17 cellular contexts compared by ENCODE assay signal in the genomic region with DNA sequence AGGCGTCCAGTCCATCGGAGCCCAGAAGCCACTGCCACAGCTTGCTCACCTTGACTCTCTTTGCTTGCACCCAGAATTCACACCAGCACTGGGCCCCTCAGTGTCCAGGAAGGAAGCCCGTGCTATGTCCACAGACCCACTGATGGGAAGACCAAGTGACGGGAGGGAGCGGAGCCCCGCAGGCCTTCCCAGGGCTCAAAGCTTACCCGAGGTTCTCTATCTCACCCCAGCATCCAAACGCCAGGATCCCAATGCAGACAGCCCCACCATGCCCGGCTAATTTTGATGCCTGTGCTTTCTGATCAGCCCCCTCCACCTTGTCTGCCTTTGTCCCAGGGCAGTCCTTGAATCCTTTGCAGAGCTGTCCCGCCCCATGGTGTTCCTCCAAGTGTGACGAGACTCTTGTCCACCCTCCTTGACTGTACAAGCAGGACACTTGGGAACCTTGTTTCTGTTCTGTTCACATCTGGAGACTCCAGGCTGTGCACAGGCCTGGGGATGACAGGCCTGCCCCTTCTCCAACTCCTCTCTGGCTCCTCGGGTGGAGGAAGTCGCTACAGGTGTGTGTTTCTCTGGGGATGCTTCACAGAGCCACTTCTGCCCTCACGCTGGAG. TPM values are rescaled to one million over a fixed set of nuclear protein-coding genes. Genes with fewer than 3 reads are reported as not detected.
DNase-seq lines count a peak whose midpoint lies in the region; ATAC-seq and TF ChIP-seq lines count a peak whose summit lies in the region.
"Had no signal": no experiment of that assay in that cellular context is flagged by ENCODE, and none has a peak within 500 bp of the region (broad histone marks: within the 10 kb centered on the region; RNA-seq: fewer than 3 reads in every experiment).

No MANE protein-coding gene starts in this region.

- H3K27ac ChIP-seq in BLaER1 (no peak overlapping the region), sigmoid colon (no peak overlapping the region), upper lobe of left lung (no peak overlapping the region)
- no peak overlapping the region for H3K27ac ChIP-seq in BLaER1 treated with 17β-estradiol and CSF1 and Interleukin-3, amounts not matched to agents 10 nM and 100 nM
- H3K27ac ChIP-seq: A549 had no signal

- H3K36me3 ChIP-seq in BLaER1 (no peaks in the 10 kb centered on the region), sigmoid colon (no peaks in the 10 kb centered on the region), upper lobe of left lung (no peaks in the 10 kb centered on the region)
- no peaks in the 10 kb centered on the region for H3K36me3 ChIP-seq in BLaER1 treated with 17β-estradiol and CSF1 and Interleukin-3, amounts not matched to agents 10 nM and 100 nM
- H3K36me3 ChIP-seq: BE2C, HAP-1 had no signal

- peaks cover 44% of the 10 kb centered on the region for H3K4me1 ChIP-seq in BLaER1
- H3K4me1 ChIP-seq in BLaER1 treated with 17β-estradiol and CSF1 and Interleukin-3, amounts not matched to agents 10 nM and 100 nM: peaks cover 14 to 41% (median 36%) of the 10 kb centered on the region in 10 experiments
- no peaks in the 10 kb centered on the region for H3K4me1 ChIP-seq in sigmoid colon
- no peaks in the 10 kb centered on the region for H3K4me1 ChIP-seq in upper lobe of left lung
- H3K4me1 ChIP-seq: A549, BE2C, HAP-1 had no signal

- H4K20me1 ChIP-seq in BLaER1: no peaks in the 10 kb centered on the region
- no peaks in the 10 kb centered on the region for H4K20me1 ChIP-seq in BLaER1 treated with 17β-estradiol and CSF1 and Interleukin-3, amounts not matched to agents 10 nM and 100 nM

- no peaks in the 10 kb centered on the region for H3K36me3 Mint-ChIP-seq in glutamatergic neuron (ENCODE audit: unreplicated experiment)
- H3K36me3 Mint-ChIP-seq: CD4-positive, CD25-positive, alpha-beta regulatory T cell had no signal

- peaks cover 3% of the 10 kb centered on the region for H3K9me3 Mint-ChIP-seq in glutamatergic neuron (ENCODE audit: unreplicated experiment)

- H3K4me2 ChIP-seq in BLaER1: peak overlapping the region; percentile 55
- peak overlapping the region in 8 of 11 experiments; percentile 33 to 69 (median 58); a peak in 16 of 22 replicates for H3K4me2 ChIP-seq in BLaER1 treated with 17β-estradiol and CSF1 and Interleukin-3, amounts not matched to agents 10 nM and 100 nM
- H3K4me2 ChIP-seq: A549 had no signal

- peaks cover 12% of the 10 kb centered on the region for H3K4me1 Mint-ChIP-seq in glutamatergic neuron (ENCODE audit: low read depth, unreplicated experiment)

- H3K27me3 Mint-ChIP-seq in glutamatergic neuron (ENCODE audit: unreplicated experiment): peaks cover 1% of the 10 kb centered on the region

- TF ChIP-seq POLR2A in sigmoid colon (IDR thresholded peaks at IDR 0.05) (no peak), upper lobe of left lung (IDR thresholded peaks at IDR 0.05) (no peak)

- H3K9me3 ChIP-seq in BLaER1 (no peaks in the 10 kb centered on the region), sigmoid colon (no peaks in the 10 kb centered on the region), upper lobe of left lung (no peaks in the 10 kb centered on the region)
- H3K9me3 ChIP-seq in BLaER1 treated with 17β-estradiol and CSF1 and Interleukin-3, amounts not matched to agents 10 nM and 100 nM (replicated peaks in 1 of 11): no peaks in the 10 kb centered on the region
- H3K9me3 ChIP-seq: A549, BE2C, HAP-1 had no signal

- H3K27ac Mint-ChIP-seq in glutamatergic neuron (ENCODE audit: unreplicated experiment): no peak overlapping the region

- no peak for ATAC-seq in GM18909 (IDR thresholded peaks at IDR 0.05; ENCODE audit: poor library complexity, unreplicated experiment)
- ATAC-seq in upper lobe of left lung (ENCODE audit: low FRiP score in 2 of 2): no peak
- ATAC-seq: A549 had no signal

- no peak overlapping the region for H3K9ac ChIP-seq in BLaER1
- 0 out of 22 replicates have a peak overlapping the region, but pooled peaks of 1 of the 11 experiments have one; percentile 33 for H3K9ac ChIP-seq in BLaER1 treated with 17β-estradiol and CSF1 and Interleukin-3, amounts not matched to agents 10 nM and 100 nM

- intact Hi-C loops in sigmoid colon (cut with DNase I): no loop called here

- TF ChIP-seq CTCF in glutamatergic neuron (IDR thresholded peaks at IDR 0.05; ENCODE audit: partially characterized antibody, unreplicated experiment): no peak
- no peak for TF ChIP-seq CTCF in sigmoid colon (IDR thresholded peaks at IDR 0.05)
- no peak for TF ChIP-seq CTCF in upper lobe of left lung (IDR thresholded peaks at IDR 0.05)

- H3K4me3 ChIP-seq in BLaER1 (no peak overlapping the region), sigmoid colon (no peak overlapping the region), upper lobe of left lung (no peak overlapping the region)
- no peak overlapping the region for H3K4me3 ChIP-seq in BLaER1 treated with 17β-estradiol and CSF1 and Interleukin-3, amounts not matched to agents 10 nM and 100 nM
- H3K4me3 ChIP-seq: A549, HAP-1 had no signal

- WGBS in sigmoid colon, 2 donors: 91 to 92% methylated on average over 14 of the region's 14 CpGs
- WGBS in upper lobe of left lung, 2 donors: 90 to 93% methylated on average over 10 to 13 of the region's 14 CpGs

- TF ChIP-seq EP300 in sigmoid colon (IDR thresholded peaks at IDR 0.05) (no peak), upper lobe of left lung (IDR thresholded peaks at IDR 0.05) (no peak)

- H3K4me3 Mint-ChIP-seq in glutamatergic neuron (ENCODE audit: unreplicated experiment): no peak overlapping the region
- H3K4me3 Mint-ChIP-seq: CD4-positive, CD25-positive, alpha-beta regulatory T cell had no signal

- H3K27me3 ChIP-seq in BLaER1 (no peaks in the 10 kb centered on the region), sigmoid colon (no peaks in the 10 kb centered on the region), upper lobe of left lung (no peaks in the 10 kb centered on the region)
- H3K27me3 ChIP-seq in BLaER1 treated with 17β-estradiol and CSF1 and Interleukin-3, amounts not matched to agents 10 nM and 100 nM: no peaks in the 10 kb centered on the region
- H3K27me3 ChIP-seq: BE2C had no signal

- DNase-seq in glutamatergic neuron (peak; percentile 4), sigmoid colon (peak; percentile 27), upper lobe of left lung (no peak), middle frontal gyrus (ENCODE audit: extremely low spot score, low spot score) (no peak)
- DNase-seq: BE2C; CD4-positive, CD25-positive, alpha-beta regulatory T cell; DMS 273 treated with DMSO at 0.1 percent for 48 hours; EL; GOT3; IMR-90; KBM-7 had no signal

RNA-seq across cellular contexts. Expression of gene NPPC, which starts 12.0 kb away (rescaled TPM):
- total RNA-seq in glutamatergic neuron (ENCODE audit: unreplicated experiment) (18.5 TPM), sigmoid colon (1 to 10 TPM in 2 of 4 donors, not detected in 2; 1.9 to 5.6 TPM), upper lobe of left lung (not detected)
- polyA plus RNA-seq in sigmoid colon: 1 to 10 TPM in 1 of 3 donors, under 1 TPM in 1, not detected in 1; 0.60 to 2.8 TPM
- total RNA-seq: CD4-positive, CD25-positive, alpha-beta regulatory T cell had no signal
- polyA plus RNA-seq: A549; AG04450; CD4-positive, CD25-positive, alpha-beta regulatory T cell had no signal

RNA-seq across cellular contexts. Expression of gene DIS3L2, which starts 47.3 kb away (rescaled TPM):
- 42.1 TPM for total RNA-seq in glutamatergic neuron (ENCODE audit: unreplicated experiment)
- 10 to 100 TPM; 22.5 to 37.9 (median 30.8) TPM for total RNA-seq in sigmoid colon
- polyA plus RNA-seq in sigmoid colon: 10 to 100 TPM in 1 of 3 donors, 1 to 10 TPM in 2; 8.8 to 17.5 (median 9.0) TPM
- total RNA-seq in upper lobe of left lung: 10 to 100 TPM; 31.2 to 98.5 (median 50.3) TPM

Comparison
In these comparisons a context has a peak if more than half of its experiments do, and no peak if none do; other contexts are left out.
1. DNase-seq: peak in glutamatergic neuron (single experiment) and sigmoid colon (single experiment); none in upper lobe of left lung (0 of 2) and middle frontal gyrus (single experiment).